Comparison of ENCODE assay signal across 8 cellular contexts in the genomic region with DNA sequence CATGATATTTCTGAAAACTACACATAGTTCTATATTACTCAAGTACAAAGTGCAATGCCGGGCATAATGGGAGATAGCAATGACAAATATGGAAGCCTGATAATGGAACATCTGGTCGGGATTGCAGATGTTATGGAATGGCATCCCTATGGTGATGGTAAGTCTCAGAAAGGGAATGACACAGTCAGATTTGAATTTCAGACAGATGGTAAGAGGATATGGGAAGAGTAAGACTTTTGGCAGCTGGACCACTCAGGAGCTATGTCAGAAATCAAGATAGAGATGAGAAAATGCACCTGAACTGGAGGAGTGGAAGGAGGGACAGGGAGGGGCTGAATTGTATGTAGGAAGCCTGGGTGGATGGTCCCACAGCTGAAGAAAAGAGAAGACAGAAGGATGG.
"Had no signal": no experiment of that assay in that cellular context is flagged by ENCODE, and none has a peak within 500 bp of the region (broad histone marks: within the 10 kb centered on the region; RNA-seq: fewer than 3 reads in every experiment).

No MANE protein-coding gene starts in this region.

- H3K4me1 ChIP-seq: HAP-1 had no signal

- H3K4me2 ChIP-seq: GM23338 had no signal

- DNase-seq: GM23248, GOT3, H7, H9, HCEC 1CT, HFFc6 had no signal

- H3K27ac ChIP-seq: GM23248 had no signal

- H3K9me3 Mint-ChIP-seq: GM23338, H9, HFFc6 had no signal

- H3K4me3 Mint-ChIP-seq: GM23338, H9, HFFc6 had no signal

- H3K9ac ChIP-seq: GM23248 had no signal

- H3K27ac Mint-ChIP-seq: GM23338, H9, HFFc6 had no signal

- H3K4me3 ChIP-seq: GM23248, GM23338, HAP-1 had no signal

- H3K9me3 ChIP-seq: HAP-1 had no signal

- H2AFZ ChIP-seq: GM23248, GM23338 had no signal

- H3K36me3 ChIP-seq: HAP-1 had no signal
